Comparison of ENCODE assay signal across 8 cellular contexts in genomic region chr6:10582774-10583508, GRCh38.
A peak's percentile ranks its signal among the peaks of the same experiment; 100 is the strongest.
DNase-seq lines count a peak whose midpoint lies in the region; ATAC-seq and TF ChIP-seq lines count a peak whose summit lies in the region.

No MANE protein-coding gene starts in this region.

- peaks cover 16% of the 10 kb centered on the region for H3K4me1 ChIP-seq in foreskin keratinocyte
- peaks cover 44% of the 10 kb centered on the region for H3K4me1 ChIP-seq in stomach smooth muscle (ENCODE audit: control insufficient read depth, insufficient read depth, low read length)

- H3K9ac ChIP-seq in stomach smooth muscle (ENCODE audit: low read length in 2 of 2), result no peak overlapping the region

- no peaks in the 10 kb centered on the region for H3K36me3 ChIP-seq in stomach smooth muscle (ENCODE audit: control insufficient read depth in 2 of 2, insufficient read depth in 2 of 2, low read length in 2 of 2)

- H3K36me3 Mint-ChIP-seq in activated CD8-positive, alpha-beta memory T cell treated with anti-CD3 and anti-CD28 coated beads, Interleukin-2, amount 10 ng/mL, durations not matched to agents 7 days and 5 days, result no peaks in the 10 kb centered on the region

- no peak for ATAC-seq in activated CD8-positive, alpha-beta memory T cell treated with anti-CD3 and anti-CD28 coated beads, Interleukin-2, amount 10 ng/mL, durations not matched to agents 7 days and 5 days
- peak; percentile 81 for ATAC-seq in foreskin keratinocyte
- no peak for ATAC-seq in HG02623 (IDR thresholded peaks at IDR 0.05; ENCODE audit: unreplicated experiment)
- ATAC-seq in HG02642 (IDR thresholded peaks at IDR 0.05; ENCODE audit: poor library complexity, unreplicated experiment), result no peak
- no peak for ATAC-seq in GM18858 (IDR thresholded peaks at IDR 0.05; ENCODE audit: unreplicated experiment)

- peak overlapping the region; percentile 28 for H3K27ac Mint-ChIP-seq in activated CD8-positive, alpha-beta memory T cell treated with anti-CD3 and anti-CD28 coated beads, Interleukin-2, amount 10 ng/mL, durations not matched to agents 7 days and 5 days

- no peak overlapping the region for H3K4me3 ChIP-seq in stomach smooth muscle (ENCODE audit: low read length in 2 of 2)

- no peak for DNase-seq in activated CD8-positive, alpha-beta memory T cell treated with anti-CD3 and anti-CD28 coated beads, Interleukin-2, amount 10 ng/mL, durations not matched to agents 7 days and 5 days
- no peak for DNase-seq in activated CD8-positive, alpha-beta memory T cell treated with anti-CD3 and anti-CD28 coated beads for 24 hours
- DNase-seq in NCI-H226 (peak; percentile 28), foreskin keratinocyte (peak; percentile 35 to 65)

- peaks cover 24% of the 10 kb centered on the region for H3K4me1 Mint-ChIP-seq in activated CD8-positive, alpha-beta memory T cell treated with anti-CD3 and anti-CD28 coated beads, Interleukin-2, amount 10 ng/mL, durations not matched to agents 7 days and 5 days

- CTCF ChIA-PET in activated CD8-positive, alpha-beta memory T cell treated with anti-CD3 and anti-CD28 coated beads, Interleukin-2, amount 10 ng/mL, durations not matched to agents 7 days and 5 days (lab: Charles Lee), result no interaction called here

- H3K4me3 Mint-ChIP-seq in activated CD8-positive, alpha-beta memory T cell treated with anti-CD3 and anti-CD28 coated beads, Interleukin-2, amount 10 ng/mL, durations not matched to agents 7 days and 5 days, result no peak overlapping the region

- TF ChIP-seq CTCF in foreskin keratinocyte (conservative IDR thresholded peaks at IDR 0.05), result no peak

- H3K27me3 ChIP-seq in foreskin keratinocyte (no peaks in the 10 kb centered on the region), stomach smooth muscle (ENCODE audit: control insufficient read depth in 1 of 2, insufficient read depth in 2 of 2, low read length in 2 of 2) (no peaks in the 10 kb centered on the region)

- no peaks in the 10 kb centered on the region for H3K27me3 Mint-ChIP-seq in activated CD8-positive, alpha-beta memory T cell treated with anti-CD3 and anti-CD28 coated beads, Interleukin-2, amount 10 ng/mL, durations not matched to agents 7 days and 5 days

- no peaks in the 10 kb centered on the region for H3K9me3 ChIP-seq in stomach smooth muscle (ENCODE audit: control insufficient read depth in 2 of 2, low read length in 2 of 2)

- H3K9me3 Mint-ChIP-seq in activated CD8-positive, alpha-beta memory T cell treated with anti-CD3 and anti-CD28 coated beads, Interleukin-2, amount 10 ng/mL, durations not matched to agents 7 days and 5 days (ENCODE audit: low read depth), result no peaks in the 10 kb centered on the region

- H3K27ac ChIP-seq in foreskin keratinocyte (no peak overlapping the region), stomach smooth muscle (ENCODE audit: low read length) (peak overlapping the region; percentile 49)

Comparison
In these comparisons a context has a peak if more than half of its experiments do, and no peak if none do; other contexts are left out.
1. DNase-seq: peak in NCI-H226 (single experiment) and foreskin keratinocyte (2 of 2); none in activated CD8-positive, alpha-beta memory T cell treated with anti-CD3 and anti-CD28 coated beads, Interleukin-2, amount 10 ng/mL, durations not matched to agents 7 days and 5 days (single experiment) and activated CD8-positive, alpha-beta memory T cell treated with anti-CD3 and anti-CD28 coated beads for 24 hours (single experiment).